13 cellular contexts compared by ENCODE assay signal in genomic region chr14:96253140-96253539, GRCh38. TPM values are rescaled to one million over a fixed set of nuclear protein-coding genes. Genes with fewer than 3 reads are reported as not detected.
DNase-seq lines count a peak whose midpoint lies in the region; ATAC-seq and TF ChIP-seq lines count a peak whose summit lies in the region.
"Had no signal": no experiment of that assay in that cellular context is flagged by ENCODE, and none has a peak within 500 bp of the region (broad histone marks: within the 10 kb centered on the region; RNA-seq: fewer than 3 reads in every experiment).

No MANE protein-coding gene starts in this region.

- no peak overlapping the region for H3K4me3 ChIP-seq in fibroblast of villous mesenchyme (ENCODE audit: low read depth, low read length)
- no peak overlapping the region for H3K4me3 ChIP-seq in skeletal muscle cell (ENCODE audit: low read depth, low read length)
- H3K4me3 ChIP-seq: thoracic aorta had no signal

- TF ChIP-seq CTCF in fibroblast of villous mesenchyme (IDR thresholded peaks at IDR 0.05; ENCODE audit: insufficient read depth, low read depth, low read length) (no peak), GM13977 (IDR thresholded peaks at IDR 0.05; ENCODE audit: extremely low read depth, insufficient read depth, missing control alignments) (no peak)

- DNase-seq in GM04504 (ENCODE audit: low read depth) (peak; percentile 72), RPMI7951 (ENCODE audit: low read depth) (peak; percentile 89), fibroblast of villous mesenchyme (ENCODE audit: low read depth) (peak; percentile 94), skeletal muscle cell (ENCODE audit: low read depth) (peak; percentile 81), GM13977 (ENCODE audit: low spot score) (no peak), NCI-H1436 treated with DMSO at 0.1 percent for 48 hours (lab: John Stamatoyannopoulos, UW) (no peak), KG1 (lab: John Stamatoyannopoulos, UW) (no peak)
- DNase-seq: activated CD8-positive, alpha-beta T cell treated with anti-CD3 and anti-CD28 coated beads, Interleukin-2, amount 10 ng/mL, durations not matched to agents 7 days and 5 days; KBM-7; stimulated activated CD4-positive, alpha-beta T cell treated with anti-CD3 and anti-CD28 coated beads, Interleukin-15, amount 100 ng/mL, for 24 hours had no signal

- ATAC-seq in HG03175 (IDR thresholded peaks at IDR 0.05; ENCODE audit: unreplicated experiment): no peak
- ATAC-seq: activated CD8-positive, alpha-beta T cell treated with anti-CD3 and anti-CD28 coated beads, Interleukin-2, amount 10 ng/mL, durations not matched to agents 7 days and 5 days had no signal

- in situ Hi-C loops in GM13977 (cut with MboI; ENCODE audit: low pct_unique_long_range_greater_than_20kb, low sequenced_read_pairs, unreplicated experiment): no loop called here

RNA-seq across cellular contexts. Expression of gene BDKRB1, which starts 2.9 kb away (rescaled TPM):
- 7.1 and 9.2 TPM in 2 replicates for total RNA-seq in RPMI7951 (2014; rRNA removed; shearing (Covaris generic))
- total RNA-seq in fibroblast of villous mesenchyme: 5.8 and 15.1 TPM in 2 replicates
- total RNA-seq: activated CD8-positive, alpha-beta T cell treated with anti-CD3 and anti-CD28 coated beads, Interleukin-2, amount 10 ng/mL, durations not matched to agents 7 days and 5 days; cardiac septum had no signal

RNA-seq across cellular contexts. Expression of gene BDKRB2, which starts 48.5 kb away (rescaled TPM):
- 13.1 and 15.9 TPM in 2 replicates for total RNA-seq in RPMI7951 (2014; rRNA removed; shearing (Covaris generic))
- total RNA-seq in fibroblast of villous mesenchyme: 51.5 and 105 TPM in 2 replicates
- total RNA-seq: activated CD8-positive, alpha-beta T cell treated with anti-CD3 and anti-CD28 coated beads, Interleukin-2, amount 10 ng/mL, durations not matched to agents 7 days and 5 days had no signal

Comparison
In these comparisons a context has a peak if more than half of its experiments do, and no peak if none do; other contexts are left out.
1. DNase-seq: peak in GM04504 (single experiment), RPMI7951 (single experiment), fibroblast of villous mesenchyme (single experiment) and skeletal muscle cell (single experiment); none in GM13977 (single experiment), NCI-H1436 treated with DMSO at 0.1 percent for 48 hours (single experiment) and KG1 (single experiment).